ENCODE assay signal across 20 cellular contexts in the genomic region with DNA sequence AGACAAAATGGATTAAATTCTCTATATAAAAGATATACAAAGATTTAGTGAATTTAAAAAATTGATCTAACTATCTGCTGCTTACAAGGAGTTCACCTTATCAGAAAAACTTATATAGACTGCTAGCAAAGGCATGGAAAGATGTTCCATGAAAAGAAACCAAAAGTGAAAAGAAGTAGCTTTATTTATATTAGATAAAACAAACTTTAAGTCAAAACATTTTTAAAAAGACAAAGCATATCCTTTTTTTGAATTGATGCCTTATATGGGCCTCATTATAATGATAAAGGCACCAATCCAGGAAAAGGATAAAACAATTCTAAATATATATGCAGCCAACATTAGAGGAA.
DNase-seq lines count a peak whose midpoint lies in the region; ATAC-seq and TF ChIP-seq lines count a peak whose summit lies in the region.
"Had no signal": no experiment of that assay in that cellular context is flagged by ENCODE, and none has a peak within 500 bp of the region (broad histone marks: within the 10 kb centered on the region; RNA-seq: fewer than 3 reads in every experiment).

No MANE protein-coding gene starts in this region.

- DNase-seq in HFFc6 (no peak), GM03348 (ENCODE audit: low spot score) (no peak)
- no peak for DNase-seq in stimulated activated CD4-positive, alpha-beta T cell treated with anti-CD3 and anti-CD28 coated beads, Interleukin-2, amount 100 ng/mL, for 48 hours
- no peak for DNase-seq in activated naive CD4-positive, alpha-beta T cell treated with anti-CD3 and anti-CD28 coated beads for 36 hours
- DNase-seq: activated CD8-positive, alpha-beta memory T cell treated with anti-CD3 and anti-CD28 coated beads for 24 hours; activated T-cell treated with anti-CD3 and anti-CD28 coated beads, Interleukin-2, amount 50 U/mL, for 72 hours; NCI-H1417 treated with DMSO at 0.1 percent for 48 hours; NCI-H2171; NCI-H774; PC-9; stimulated activated naive CD8-positive, alpha-beta T cell treated with anti-CD3 and anti-CD28 coated beads, Interleukin-15, Interleukin-2, amounts not matched to agents 100 U/mL and 50 U/mL, for 24 hours; trophoblast cell had no signal

- CTCF ChIA-PET in activated naive CD4-positive, alpha-beta T cell treated with anti-CD3 and anti-CD28 coated beads for 36 hours (lab: Charles Lee) = no interaction called here

- no peak overlapping the region for H3K4me3 Mint-ChIP-seq in HFFc6
- H3K4me3 Mint-ChIP-seq in activated naive CD4-positive, alpha-beta T cell treated with anti-CD3 and anti-CD28 coated beads for 36 hours = no peak overlapping the region
- H3K4me3 Mint-ChIP-seq: activated naive CD8-positive, alpha-beta T cell; activated T-cell treated with anti-CD3 and anti-CD28 coated beads, Interleukin-2, amount 50 U/mL, for 72 hours; T-helper 2 cell treated with Interferon-gamma antibody and Interleukin-4, amounts not matched to agents 5 μg/mL and 100 μg/mL, for 36 hours had no signal

- no peaks in the 10 kb centered on the region; the same call in 1 of the 2 replicates for H3K27me3 Mint-ChIP-seq in HFFc6 (ENCODE audit: insufficient read depth)
- no peaks in the 10 kb centered on the region for H3K27me3 Mint-ChIP-seq in activated naive CD4-positive, alpha-beta T cell treated with anti-CD3 and anti-CD28 coated beads for 36 hours (ENCODE audit: low read depth)
- H3K27me3 Mint-ChIP-seq: activated naive CD8-positive, alpha-beta T cell had no signal

- no peak for TF ChIP-seq CTCF in HFFc6 (IDR thresholded peaks at IDR 0.05)

- H3K9me3 Mint-ChIP-seq in HFFc6 = peaks cover 30% of the 10 kb centered on the region
- peaks cover 14% of the 10 kb centered on the region for H3K9me3 Mint-ChIP-seq in activated naive CD4-positive, alpha-beta T cell treated with anti-CD3 and anti-CD28 coated beads for 36 hours

- H3K4me1 Mint-ChIP-seq in HFFc6 (ENCODE audit: low read depth) = no peaks in the 10 kb centered on the region
- H3K4me1 Mint-ChIP-seq in activated naive CD4-positive, alpha-beta T cell treated with anti-CD3 and anti-CD28 coated beads for 36 hours (ENCODE audit: low read depth) = no peaks in the 10 kb centered on the region

- no peaks in the 10 kb centered on the region for H3K36me3 Mint-ChIP-seq in HFFc6 (ENCODE audit: low read depth)
- H3K36me3 Mint-ChIP-seq in activated naive CD4-positive, alpha-beta T cell treated with anti-CD3 and anti-CD28 coated beads for 36 hours (ENCODE audit: low read depth) = no peaks in the 10 kb centered on the region
- H3K36me3 Mint-ChIP-seq: activated naive CD8-positive, alpha-beta T cell had no signal

- intact Hi-C loops in activated naive CD4-positive, alpha-beta T cell treated with anti-CD3 and anti-CD28 coated beads for 36 hours (cut with micrococcal nuclease) = no loop called here

- peak; percentile 12 for ATAC-seq in GM18508 (IDR thresholded peaks at IDR 0.05; ENCODE audit: insufficient read depth, unreplicated experiment)
- peak; percentile 18 for ATAC-seq in GM19438 (IDR thresholded peaks at IDR 0.05; ENCODE audit: low read depth, unreplicated experiment)
- ATAC-seq in HG02852 (IDR thresholded peaks at IDR 0.05; ENCODE audit: unreplicated experiment) = peak; percentile 16
- ATAC-seq in HG03378 (IDR thresholded peaks at IDR 0.05; ENCODE audit: unreplicated experiment) = peak; percentile 7
- ATAC-seq: A549; activated T-cell treated with anti-CD3 and anti-CD28 coated beads, Interleukin-2, amount 50 U/mL, for 72 hours; sciatic nerve; stimulated activated naive CD8-positive, alpha-beta T cell treated with anti-CD3 and anti-CD28 coated beads, Interleukin-15, Interleukin-2, amounts not matched to agents 100 U/mL and 50 U/mL, for 24 hours had no signal

- H3K27ac Mint-ChIP-seq in HFFc6 = no peak overlapping the region
- H3K27ac Mint-ChIP-seq in activated naive CD4-positive, alpha-beta T cell treated with anti-CD3 and anti-CD28 coated beads for 36 hours = no peak overlapping the region
- H3K27ac Mint-ChIP-seq: activated naive CD8-positive, alpha-beta T cell; activated T-cell treated with anti-CD3 and anti-CD28 coated beads, Interleukin-2, amount 50 U/mL, for 72 hours; T-helper 2 cell treated with Interferon-gamma antibody and Interleukin-4, amounts not matched to agents 5 μg/mL and 100 μg/mL, for 36 hours had no signal
